Comparison of ENCODE assay signal across 8 cellular contexts in the genomic region with DNA sequence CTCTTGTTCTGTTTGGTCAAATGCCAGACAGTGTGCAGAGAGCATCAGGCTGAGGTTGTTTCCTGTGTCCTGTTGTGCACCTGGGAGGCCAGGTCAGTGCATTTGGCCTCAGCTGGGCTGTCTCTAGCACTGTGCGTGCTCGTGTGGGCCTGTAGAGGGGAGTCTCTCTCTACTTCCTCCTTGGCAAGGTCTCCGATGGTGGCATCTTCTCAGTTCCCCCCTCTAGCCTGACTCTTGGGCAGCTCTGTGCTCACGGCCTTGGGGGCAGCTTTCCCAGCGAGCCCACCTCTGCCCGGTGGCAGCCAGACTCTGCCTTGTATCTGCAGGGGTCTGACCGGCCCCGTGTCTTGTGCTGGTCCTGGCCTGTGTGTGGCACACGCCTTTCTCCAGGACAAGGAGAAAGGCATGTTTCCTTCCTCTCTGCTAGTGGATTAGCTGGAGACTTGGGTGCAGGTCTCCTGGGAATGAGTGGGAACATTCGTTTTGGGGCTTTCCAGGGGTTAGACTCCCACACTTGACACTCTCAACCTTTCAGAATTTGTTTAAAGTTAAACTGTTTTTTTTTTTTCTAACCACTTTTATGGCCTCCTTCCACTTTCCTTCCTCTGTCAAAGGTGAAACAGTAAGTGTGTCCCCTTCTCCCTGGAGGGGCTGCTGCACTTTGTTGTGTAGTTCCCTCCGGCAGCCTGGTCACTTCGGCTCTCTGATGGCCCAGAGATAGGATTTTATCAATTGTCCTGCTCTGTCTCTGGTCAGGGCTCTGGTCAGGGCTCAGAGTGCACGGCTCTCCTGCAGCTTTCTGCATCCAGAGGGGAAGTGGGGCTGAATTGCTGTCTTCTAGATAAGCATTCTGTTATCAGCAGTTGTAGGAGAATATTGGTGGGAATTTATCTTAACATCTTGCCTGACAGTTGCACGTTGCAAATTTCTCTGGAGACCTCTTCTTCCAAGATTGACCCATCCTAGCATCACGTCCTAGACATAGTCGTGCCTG.
DNase-seq lines count a peak whose midpoint lies in the region; ATAC-seq, FAIRE-seq and TF ChIP-seq lines count a peak whose summit lies in the region.

No MANE protein-coding gene starts in this region.

- H3K27ac ChIP-seq in HCT116 (ENCODE audit: low read depth, low read length), result no peak overlapping the region; the same call in 1 of the 2 replicates
- H3K27ac ChIP-seq in endothelial cell of umbilical vein (ENCODE audit: insufficient read depth, low read depth, low read length), result no peak overlapping the region
- H3K27ac ChIP-seq in gastroesophageal sphincter, result peak overlapping the region in 2 of 4 donors; percentile 2 to 50

- no peaks in the 10 kb centered on the region for H3K9me3 ChIP-seq in HCT116 (ENCODE audit: control insufficient read depth in 1 of 2, insufficient read depth in 1 of 2, low read depth in 1 of 2, low read length in 2 of 2)
- no peaks in the 10 kb centered on the region for H3K9me3 ChIP-seq in endothelial cell of umbilical vein (replicated peaks; ENCODE audit: control insufficient read depth, insufficient read depth, low read length)
- H3K9me3 ChIP-seq in gastroesophageal sphincter, result no peaks in the 10 kb centered on the region

- TF ChIP-seq POLR2A in HCT116 (IDR thresholded peaks at IDR 0.05; ENCODE audit: borderline replicate concordance, extremely low read depth, insufficient read depth, insufficient read length) (no peak), endothelial cell of umbilical vein (IDR thresholded peaks at IDR 0.05; ENCODE audit: low read depth, low read length) (no peak), gastroesophageal sphincter (IDR thresholded peaks at IDR 0.05) (no peak)

- no peaks in the 10 kb centered on the region for H3K27me3 ChIP-seq in HCT116 (ENCODE audit: insufficient read depth, low read length)
- H3K27me3 ChIP-seq in endothelial cell of umbilical vein (ENCODE audit: control insufficient read depth in 2 of 2, insufficient read depth in 2 of 2, low read length in 2 of 2), result no peaks in the 10 kb centered on the region
- no peaks in the 10 kb centered on the region for H3K27me3 ChIP-seq in gastroesophageal sphincter

- H3K79me2 ChIP-seq in HCT116 (ENCODE audit: insufficient read depth, low read length), result peaks cover 93% of the 10 kb centered on the region
- H3K79me2 ChIP-seq in endothelial cell of umbilical vein (ENCODE audit: control insufficient read depth, insufficient read depth, low read length), result peaks cover 75% of the 10 kb centered on the region

- POLR2A ChIA-PET in HCT116 (lab: Charles Lee) (no interaction called here), endothelial cell of umbilical vein (lab: Charles Lee) (no interaction called here)

- TF ChIP-seq CTCF in HCT116 (IDR thresholded peaks at IDR 0.05 in 2 of 3, conservative IDR thresholded peaks at IDR 0.05 in 1 of 3; ENCODE audit: borderline replicate concordance in 1 of 3, insufficient read depth in 1 of 3, low read depth in 2 of 3, low read length in 2 of 3) (no peak), endothelial cell of umbilical vein (IDR thresholded peaks at IDR 0.05; ENCODE audit: extremely low read depth in 1 of 2, insufficient read depth in 1 of 2, low read depth in 1 of 2, low read length in 2 of 2) (peak in 1 of 2 donors; percentile 15), gastroesophageal sphincter (IDR thresholded peaks at IDR 0.05) (peak in 1 of 4 experiments; percentile 21)

- no peak for TF ChIP-seq EP300 in gastroesophageal sphincter (IDR thresholded peaks at IDR 0.05)

- CTCF ChIA-PET in HCT116 (lab: Charles Lee) (no interaction called here), endothelial cell of umbilical vein (lab: Charles Lee) (interaction anchor here (0.6 to 1.2 kb wide), 2 partner anchors 9 to 538 kb away, joined by 3 read pairs; no protein-coding TSS in a partner anchor)

- H2AFZ ChIP-seq in HCT116 (ENCODE audit: low read depth, low read length, poor library complexity, severe bottlenecking) (no peak overlapping the region), endothelial cell of umbilical vein (ENCODE audit: low read depth, low read length) (no peak overlapping the region)

- BruUV-seq in HCT116 (replicated peaks; lab: Mats Ljungman, UMichigan), result TSS peak; percentile 21
- BruUV-seq in endothelial cell of umbilical vein (replicated peaks; lab: Mats Ljungman, UMichigan), result no TSS peak

- WGBS in gastroesophageal sphincter (ENCODE audit: low coverage in 1 of 2), 2 donors, result 26 to 45% methylated on average over 7 of the region's 16 CpGs

- no peaks in the 10 kb centered on the region for H3K9me2 ChIP-seq in HCT116 (ENCODE audit: insufficient read depth)

- H3K4me1 ChIP-seq in HCT116 (ENCODE audit: control insufficient read depth in 1 of 2, insufficient read depth in 2 of 2, low read length in 2 of 2) (peaks cover 0 to 25% of the 10 kb centered on the region in 2 experiments; a peak in 2 of 4 replicates), endothelial cell of umbilical vein (ENCODE audit: control insufficient read depth, extremely low read depth, insufficient read depth, low read length) (peaks cover 11% of the 10 kb centered on the region), gastroesophageal sphincter (peaks cover 0 to 64% (median 26%) of the 10 kb centered on the region in 3 donors)

- H3K36me3 ChIP-seq in HCT116 (ENCODE audit: control insufficient read depth in 1 of 2, insufficient read depth in 2 of 2, low read length in 2 of 2), result no peaks in the 10 kb centered on the region
- peaks cover 2 to 4% of the 10 kb centered on the region in 2 experiments for H3K36me3 ChIP-seq in endothelial cell of umbilical vein (ENCODE audit: control insufficient read depth in 2 of 2, extremely low read depth in 1 of 2, insufficient read depth in 2 of 2, low read length in 2 of 2)
- H3K36me3 ChIP-seq in gastroesophageal sphincter, result peaks cover 0 to 15% of the 10 kb centered on the region in 2 donors

- peak; percentile 63 for ATAC-seq in GM18861 (IDR thresholded peaks at IDR 0.05; ENCODE audit: unreplicated experiment)
- ATAC-seq in HCT116, result peak; percentile 26; the same call in 1 of the 2 replicates
- peak; percentile 64 for ATAC-seq in sciatic nerve
- ATAC-seq in gastroesophageal sphincter, result no peak

- H3K4me3 ChIP-seq in HCT116 (replicated peaks in 1 of 2; ENCODE audit: low read depth in 1 of 2, low read length in 2 of 2) (no peak overlapping the region), endothelial cell of umbilical vein (replicated peaks in 1 of 3; ENCODE audit: insufficient read depth in 1 of 3, low read depth in 1 of 3, low read length in 3 of 3) (no peak overlapping the region), gastroesophageal sphincter (no peak overlapping the region)

- dilution Hi-C loops in endothelial cell of umbilical vein (cut with MboI; ENCODE audit: extremely low pct_ligation_motif_present, low sequenced_read_pairs), result no loop called here

- H4K20me1 ChIP-seq in HCT116 (ENCODE audit: insufficient read depth), result no peaks in the 10 kb centered on the region
- H4K20me1 ChIP-seq in endothelial cell of umbilical vein (replicated peaks; ENCODE audit: control insufficient read depth, extremely low read depth, insufficient read depth, low read length), result peaks cover 3% of the 10 kb centered on the region

- no peaks in the 10 kb centered on the region for H3K9me1 ChIP-seq in endothelial cell of umbilical vein (replicated peaks; ENCODE audit: control insufficient read depth, extremely low read depth, insufficient read depth, low read length)

- DNase-seq in HCT116 (ENCODE audit: low read depth, low spot score) (no peak), NCI-H2196 (lab: John Stamatoyannopoulos, UW; ENCODE audit: unreplicated experiment) (peak; percentile 42), endothelial cell of umbilical vein (ENCODE audit: low read depth, low spot score) (peak; percentile 34), sciatic nerve (ENCODE audit: low spot score) (no peak), EL (no peak), amygdala (lab: John Stamatoyannopoulos, UW) (no peak)

- RAD21 ChIA-PET in HCT116 (lab: Charles Lee; ENCODE audit: low non-redundant PET in 1 of 2, low total read pairs in 2 of 2, uncharacterized antibody in 2 of 2, unreplicated experiment in 2 of 2), result no interaction called here

- H3K9ac ChIP-seq in HCT116 (ENCODE audit: low read length), result no peak overlapping the region
- H3K9ac ChIP-seq in endothelial cell of umbilical vein (replicated peaks; ENCODE audit: extremely low read depth, insufficient read depth, low read length), result no peak overlapping the region

- no peak for TF ChIP-seq RAD21 in HCT116 (IDR thresholded peaks at IDR 0.05; ENCODE audit: low read depth)

- 0 out of 2 replicates have a peak overlapping the region, but pooled peaks have one; percentile 11 for H3K4me2 ChIP-seq in HCT116 (ENCODE audit: low read length)
- H3K4me2 ChIP-seq in endothelial cell of umbilical vein (ENCODE audit: insufficient read depth, low read length), result no peak overlapping the region

- intact Hi-C loops in HCT116 (cut with micrococcal nuclease), result no loop called here
- intact Hi-C loops in endothelial cell of umbilical vein (cut with micrococcal nuclease), result no loop called here
- intact Hi-C loops in sciatic nerve (cut with DNase I), result no loop called here

- no peak for FAIRE-seq in endothelial cell of umbilical vein (lab: Jason Lieb, UNC)

TF ChIP-seq in HCT116, 20 proteins besides CTCF, POLR2A, EP300 and RAD21 (continues in another document):
- TF ChIP-seq, protein P1, sequence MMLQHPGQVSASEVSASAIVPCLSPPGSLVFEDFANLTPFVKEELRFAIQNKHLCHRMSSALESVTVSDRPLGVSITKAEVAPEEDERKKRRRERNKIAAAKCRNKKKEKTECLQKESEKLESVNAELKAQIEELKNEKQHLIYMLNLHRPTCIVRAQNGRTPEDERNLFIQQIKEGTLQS (IDR thresholded peaks at IDR 0.05), result no peak
- TF ChIP-seq SRF (IDR thresholded peaks at IDR 0.05; ENCODE audit: low read depth) (no peak), FOSL1 (IDR thresholded peaks at IDR 0.05; ENCODE audit: low read depth) (no peak)

TF ChIP-seq in endothelial cell of umbilical vein, 7 proteins besides CTCF, POLR2A, EP300 and RAD21:
- TF ChIP-seq, protein P2, sequence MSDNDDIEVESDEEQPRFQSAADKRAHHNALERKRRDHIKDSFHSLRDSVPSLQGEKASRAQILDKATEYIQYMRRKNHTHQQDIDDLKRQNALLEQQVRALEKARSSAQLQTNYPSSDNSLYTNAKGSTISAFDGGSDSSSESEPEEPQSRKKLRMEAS (IDR thresholded peaks at IDR 0.05; ENCODE audit: insufficient read depth, insufficient read length), result no peak
- TF ChIP-seq FOS (IDR thresholded peaks at IDR 0.05; ENCODE audit: borderline replicate concordance, insufficient read depth, low read length), result no peak

Comparison
In these comparisons a context has a peak if more than half of its experiments do, and no peak if none do; other contexts are left out.
1. DNase-seq: peak in NCI-H2196 (single experiment) and endothelial cell of umbilical vein (single experiment); none in HCT116 (single experiment), sciatic nerve (single experiment), EL (single experiment) and amygdala (0 of 56).